In the genomic region with DNA sequence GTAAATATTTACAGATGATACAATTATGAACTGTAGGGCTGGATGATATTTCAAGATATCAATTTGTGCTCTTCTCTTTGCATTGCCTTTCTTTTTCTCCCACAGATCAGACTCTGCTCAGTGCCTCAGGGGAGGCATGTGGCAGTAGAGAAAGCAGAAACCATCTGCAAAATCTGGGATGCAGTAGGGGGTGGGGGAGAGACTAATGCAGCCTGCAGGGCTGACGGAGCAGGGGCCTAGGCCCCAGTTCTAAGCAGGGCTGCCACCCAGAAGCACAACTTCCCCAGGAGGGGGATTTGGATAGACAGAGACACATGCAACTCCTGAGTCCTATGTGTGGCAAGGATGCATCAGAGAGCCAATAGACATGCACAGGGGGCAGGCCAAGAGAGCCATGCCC, we compare ENCODE assay signal across 20 cellular contexts.
DNase-seq lines count a peak whose midpoint lies in the region; ATAC-seq and TF ChIP-seq lines count a peak whose summit lies in the region.
"Had no signal": no experiment of that assay in that cellular context is flagged by ENCODE, and none has a peak within 500 bp of the region (broad histone marks: within the 10 kb centered on the region; RNA-seq: fewer than 3 reads in every experiment).

No MANE protein-coding gene starts in this region.

- peaks cover 11% of the 10 kb centered on the region for H3K4me1 ChIP-seq in GM23338 (ENCODE audit: insufficient read depth)

- no peak overlapping the region for H3K4me3 ChIP-seq in GM23338
- H3K4me3 ChIP-seq: SK-N-MC had no signal

- H3K9me3 Mint-ChIP-seq in GM23338 (no peaks in the 10 kb centered on the region), nephron (no peaks in the 10 kb centered on the region)
- H3K9me3 Mint-ChIP-seq: CD4-positive, alpha-beta T cell; H9; IgD-negative memory B cell had no signal

- no peaks in the 10 kb centered on the region for H3K36me3 Mint-ChIP-seq in GM23338 (ENCODE audit: low read depth)
- H3K36me3 Mint-ChIP-seq in nephron (ENCODE audit: low read depth) = no peaks in the 10 kb centered on the region

- H3F3A ChIP-seq in GM23338 (replicated peaks; ENCODE audit: low read depth) = no peaks in the 10 kb centered on the region

- TF ChIP-seq CTCF in GM23338 (conservative IDR thresholded peaks at IDR 0.05; ENCODE audit: low read depth in 2 of 2) = no peak
- no peak for TF ChIP-seq CTCF in nephron (IDR thresholded peaks at IDR 0.05; ENCODE audit: unreplicated experiment in 3 of 3)

- H3K79me2 ChIP-seq in GM23338 (replicated peaks; ENCODE audit: insufficient read depth) = no peaks in the 10 kb centered on the region

- no peak overlapping the region for H3K4me2 ChIP-seq in GM23338

- H3K27ac Mint-ChIP-seq in GM23338 (no peak overlapping the region), nephron (peak overlapping the region in 2 of 3 experiments; percentile 16 to 26)
- H3K27ac Mint-ChIP-seq: CD4-positive, alpha-beta T cell; H9; IgD-negative memory B cell; T-helper 17 cell had no signal

- H4K20me1 ChIP-seq in GM23338 (replicated peaks; ENCODE audit: insufficient read depth) = no peaks in the 10 kb centered on the region; the same call in 1 of the 2 replicates

- H3K27me3 Mint-ChIP-seq in GM23338 (ENCODE audit: insufficient read depth, low read depth, poor library complexity) (no peaks in the 10 kb centered on the region), nephron (ENCODE audit: low read depth) (no peaks in the 10 kb centered on the region)
- H3K27me3 Mint-ChIP-seq: CD4-positive, alpha-beta T cell; IgD-negative memory B cell; T-helper 17 cell had no signal

- no peaks in the 10 kb centered on the region for H3K9me2 ChIP-seq in GM23338 (ENCODE audit: insufficient read depth)

- ATAC-seq in GM23338 (peak; percentile 52), HG03442 (IDR thresholded peaks at IDR 0.05; ENCODE audit: unreplicated experiment) (no peak)
- ATAC-seq: Panc1, T-helper 17 cell had no signal

- H3K27ac ChIP-seq in GM23338 (ENCODE audit: low read depth) = no peak overlapping the region
- H3K27ac ChIP-seq: SK-N-MC had no signal

- no peaks in the 10 kb centered on the region for H3K27me3 ChIP-seq in GM23338 (ENCODE audit: insufficient read depth)

- H3K4me3 Mint-ChIP-seq in GM23338 (no peak overlapping the region), nephron (no peak overlapping the region)
- H3K4me3 Mint-ChIP-seq: CD4-positive, alpha-beta T cell; H9; T-helper 17 cell had no signal

- H2AFZ ChIP-seq in GM23338 = no peak overlapping the region

- DNase-seq in NCI-H1417 (lab: John Stamatoyannopoulos, UW) (peak in 2 of 3 experiments; percentile 15 to 58), NCI-H1417 treated with DMSO at 0.1 percent for 48 hours (lab: John Stamatoyannopoulos, UW) (no peak), GM23338 (ENCODE audit: low spot score) (no peak), NCI-H69 (lab: John Stamatoyannopoulos, UW) (peak; percentile 72), UCSD-AML1 (lab: John Stamatoyannopoulos, UW; ENCODE audit: unreplicated experiment) (no peak), NCI-H1436 (lab: John Stamatoyannopoulos, UW) (no peak)
- DNase-seq: 8988T; ACHN; CD4-positive, alpha-beta T cell; COR-L47; DMS53; H9; Karpas-422; NCI-H524 treated with DMSO at 0.1 percent for 48 hours; T-helper 17 cell had no signal

- no peaks in the 10 kb centered on the region for H3K36me3 ChIP-seq in GM23338 (ENCODE audit: insufficient read depth)

- peaks cover 19% of the 10 kb centered on the region for H3K4me1 Mint-ChIP-seq in GM23338
- peaks cover 25% of the 10 kb centered on the region for H3K4me1 Mint-ChIP-seq in nephron
- H3K4me1 Mint-ChIP-seq: T-helper 17 cell had no signal

TF ChIP-seq in GM23338, 12 proteins besides CTCF, POLR2A, EP300 and RAD21:
- TF ChIP-seq, protein P1, sequence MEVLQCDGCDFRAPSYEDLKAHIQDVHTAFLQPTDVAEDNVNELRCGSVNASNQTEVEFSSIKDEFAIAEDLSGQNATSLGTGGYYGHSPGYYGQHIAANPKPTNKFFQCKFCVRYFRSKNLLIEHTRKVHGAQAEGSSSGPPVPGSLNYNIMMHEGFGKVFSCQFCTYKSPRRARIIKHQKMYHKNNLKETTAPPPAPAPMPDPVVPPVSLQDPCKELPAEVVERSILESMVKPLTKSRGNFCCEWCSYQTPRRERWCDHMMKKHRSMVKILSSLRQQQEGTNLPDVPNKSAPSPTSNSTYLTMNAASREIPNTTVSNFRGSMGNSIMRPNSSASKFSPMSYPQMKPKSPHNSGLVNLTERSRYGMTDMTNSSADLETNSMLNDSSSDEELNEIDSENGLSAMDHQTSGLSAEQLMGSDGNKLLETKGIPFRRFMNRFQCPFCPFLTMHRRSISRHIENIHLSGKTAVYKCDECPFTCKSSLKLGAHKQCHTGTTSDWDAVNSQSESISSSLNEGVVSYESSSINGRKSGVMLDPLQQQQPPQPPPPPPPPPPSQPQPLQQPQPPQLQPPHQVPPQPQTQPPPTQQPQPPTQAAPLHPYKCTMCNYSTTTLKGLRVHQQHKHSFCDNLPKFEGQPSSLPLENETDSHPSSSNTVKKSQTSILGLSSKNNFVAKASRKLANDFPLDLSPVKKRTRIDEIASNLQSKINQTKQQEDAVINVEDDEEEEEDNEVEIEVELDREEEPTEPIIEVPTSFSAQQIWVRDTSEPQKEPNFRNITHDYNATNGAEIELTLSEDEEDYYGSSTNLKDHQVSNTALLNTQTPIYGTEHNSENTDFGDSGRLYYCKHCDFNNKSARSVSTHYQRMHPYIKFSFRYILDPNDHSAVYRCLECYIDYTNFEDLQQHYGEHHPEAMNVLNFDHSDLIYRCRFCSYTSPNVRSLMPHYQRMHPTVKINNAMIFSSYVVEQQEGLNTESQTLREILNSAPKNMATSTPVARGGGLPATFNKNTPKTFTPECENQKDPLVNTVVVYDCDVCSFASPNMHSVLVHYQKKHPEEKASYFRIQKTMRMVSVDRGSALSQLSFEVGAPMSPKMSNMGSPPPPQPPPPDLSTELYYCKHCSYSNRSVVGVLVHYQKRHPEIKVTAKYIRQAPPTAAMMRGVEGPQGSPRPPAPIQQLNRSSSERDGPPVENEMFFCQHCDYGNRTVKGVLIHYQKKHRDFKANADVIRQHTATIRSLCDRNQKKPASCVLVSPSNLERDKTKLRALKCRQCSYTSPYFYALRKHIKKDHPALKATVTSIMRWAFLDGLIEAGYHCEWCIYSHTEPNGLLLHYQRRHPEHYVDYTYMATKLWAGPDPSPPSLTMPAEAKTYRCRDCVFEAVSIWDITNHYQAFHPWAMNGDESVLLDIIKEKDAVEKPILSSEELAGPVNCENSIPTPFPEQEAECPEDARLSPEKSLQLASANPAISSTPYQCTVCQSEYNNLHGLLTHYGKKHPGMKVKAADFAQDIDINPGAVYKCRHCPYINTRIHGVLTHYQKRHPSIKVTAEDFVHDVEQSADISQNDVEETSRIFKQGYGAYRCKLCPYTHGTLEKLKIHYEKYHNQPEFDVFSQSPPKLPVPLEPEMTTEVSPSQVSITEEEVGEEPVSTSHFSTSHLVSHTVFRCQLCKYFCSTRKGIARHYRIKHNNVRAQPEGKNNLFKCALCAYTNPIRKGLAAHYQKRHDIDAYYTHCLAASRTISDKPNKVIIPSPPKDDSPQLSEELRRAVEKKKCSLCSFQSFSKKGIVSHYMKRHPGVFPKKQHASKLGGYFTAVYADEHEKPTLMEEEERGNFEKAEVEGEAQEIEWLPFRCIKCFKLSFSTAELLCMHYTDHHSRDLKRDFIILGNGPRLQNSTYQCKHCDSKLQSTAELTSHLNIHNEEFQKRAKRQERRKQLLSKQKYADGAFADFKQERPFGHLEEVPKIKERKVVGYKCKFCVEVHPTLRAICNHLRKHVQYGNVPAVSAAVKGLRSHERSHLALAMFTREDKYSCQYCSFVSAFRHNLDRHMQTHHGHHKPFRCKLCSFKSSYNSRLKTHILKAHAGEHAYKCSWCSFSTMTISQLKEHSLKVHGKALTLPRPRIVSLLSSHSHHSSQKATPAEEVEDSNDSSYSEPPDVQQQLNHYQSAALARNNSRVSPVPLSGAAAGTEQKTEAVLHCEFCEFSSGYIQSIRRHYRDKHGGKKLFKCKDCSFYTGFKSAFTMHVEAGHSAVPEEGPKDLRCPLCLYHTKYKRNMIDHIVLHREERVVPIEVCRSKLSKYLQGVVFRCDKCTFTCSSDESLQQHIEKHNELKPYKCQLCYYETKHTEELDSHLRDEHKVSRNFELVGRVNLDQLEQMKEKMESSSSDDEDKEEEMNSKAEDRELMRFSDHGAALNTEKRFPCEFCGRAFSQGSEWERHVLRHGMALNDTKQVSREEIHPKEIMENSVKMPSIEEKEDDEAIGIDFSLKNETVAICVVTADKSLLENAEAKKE (CRISPR knock-in tag; IDR thresholded peaks at IDR 0.05) = no peak
- TF ChIP-seq CREB1 (CRISPR knock-in tag; IDR thresholded peaks at IDR 0.05; ENCODE audit: low read depth) (no peak), EZH2 (IDR thresholded peaks at IDR 0.05; ENCODE audit: low read depth, unreplicated experiment) (no peak), ZNF114 (CRISPR knock-in tag; IDR thresholded peaks at IDR 0.05) (no peak), EZH2phosphoT487 (IDR thresholded peaks at IDR 0.05; ENCODE audit: unreplicated experiment) (no peak), REST (IDR thresholded peaks at IDR 0.05; ENCODE audit: unreplicated experiment) (no peak), NANOG (IDR thresholded peaks at IDR 0.05; ENCODE audit: borderline replicate concordance) (no peak)
TF ChIP-seq in GM23338: peak in this region for 0.

Comparison
In these comparisons a context has a peak if more than half of its experiments do, and no peak if none do; other contexts are left out.
1. DNase-seq: peak in NCI-H1417 (2 of 3) and NCI-H69 (single experiment); none in NCI-H1417 treated with DMSO at 0.1 percent for 48 hours (single experiment), GM23338 (single experiment), UCSD-AML1 (single experiment) and NCI-H1436 (single experiment).